ENCODE assay signal across 8 cellular contexts in the genomic region with DNA sequence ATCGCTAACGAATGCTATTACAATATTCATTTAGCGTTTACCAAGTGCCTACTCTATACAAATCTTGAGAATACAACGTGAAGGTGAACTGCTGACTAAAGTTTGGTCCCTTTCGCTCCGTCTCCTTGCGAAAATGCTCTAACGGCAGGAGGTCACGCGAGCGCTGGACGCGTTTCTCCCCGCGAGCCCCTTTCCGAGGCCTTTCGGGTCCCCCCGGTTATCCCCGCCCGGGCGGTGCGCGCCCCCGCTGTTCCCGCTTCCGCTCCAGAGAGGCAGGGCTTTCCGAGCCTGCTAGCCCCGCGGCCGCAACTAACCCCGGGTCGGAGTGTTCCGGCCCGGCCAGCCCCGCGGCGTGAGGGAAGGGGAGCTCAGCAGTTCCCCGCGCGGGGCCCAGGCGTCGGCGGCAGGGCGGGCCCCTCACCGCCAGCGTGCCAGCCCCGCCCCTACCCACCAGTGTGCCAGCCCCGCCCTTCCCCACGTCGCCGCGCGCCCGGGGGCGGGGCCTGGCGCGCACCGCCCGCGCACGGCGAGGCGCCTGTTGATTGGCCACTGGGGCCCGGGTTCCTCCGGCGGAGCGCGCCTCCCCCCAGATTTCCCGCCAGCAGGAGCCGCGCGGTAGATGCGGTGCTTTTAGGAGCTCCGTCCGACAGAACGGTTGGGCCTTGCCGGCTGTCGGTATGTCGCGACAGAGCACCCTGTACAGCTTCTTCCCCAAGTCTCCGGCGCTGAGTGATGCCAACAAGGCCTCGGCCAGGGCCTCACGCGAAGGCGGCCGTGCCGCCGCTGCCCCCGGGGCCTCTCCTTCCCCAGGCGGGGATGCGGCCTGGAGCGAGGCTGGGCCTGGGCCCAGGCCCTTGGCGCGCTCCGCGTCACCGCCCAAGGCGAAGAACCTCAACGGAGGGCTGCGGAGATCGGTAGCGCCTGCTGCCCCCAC. TPM values are rescaled to one million over a fixed set of nuclear protein-coding genes. Genes with fewer than 3 reads are reported as not detected.
DNase-seq lines count a peak whose midpoint lies in the region; ATAC-seq and TF ChIP-seq lines count a peak whose summit lies in the region.

A gene with protein sequence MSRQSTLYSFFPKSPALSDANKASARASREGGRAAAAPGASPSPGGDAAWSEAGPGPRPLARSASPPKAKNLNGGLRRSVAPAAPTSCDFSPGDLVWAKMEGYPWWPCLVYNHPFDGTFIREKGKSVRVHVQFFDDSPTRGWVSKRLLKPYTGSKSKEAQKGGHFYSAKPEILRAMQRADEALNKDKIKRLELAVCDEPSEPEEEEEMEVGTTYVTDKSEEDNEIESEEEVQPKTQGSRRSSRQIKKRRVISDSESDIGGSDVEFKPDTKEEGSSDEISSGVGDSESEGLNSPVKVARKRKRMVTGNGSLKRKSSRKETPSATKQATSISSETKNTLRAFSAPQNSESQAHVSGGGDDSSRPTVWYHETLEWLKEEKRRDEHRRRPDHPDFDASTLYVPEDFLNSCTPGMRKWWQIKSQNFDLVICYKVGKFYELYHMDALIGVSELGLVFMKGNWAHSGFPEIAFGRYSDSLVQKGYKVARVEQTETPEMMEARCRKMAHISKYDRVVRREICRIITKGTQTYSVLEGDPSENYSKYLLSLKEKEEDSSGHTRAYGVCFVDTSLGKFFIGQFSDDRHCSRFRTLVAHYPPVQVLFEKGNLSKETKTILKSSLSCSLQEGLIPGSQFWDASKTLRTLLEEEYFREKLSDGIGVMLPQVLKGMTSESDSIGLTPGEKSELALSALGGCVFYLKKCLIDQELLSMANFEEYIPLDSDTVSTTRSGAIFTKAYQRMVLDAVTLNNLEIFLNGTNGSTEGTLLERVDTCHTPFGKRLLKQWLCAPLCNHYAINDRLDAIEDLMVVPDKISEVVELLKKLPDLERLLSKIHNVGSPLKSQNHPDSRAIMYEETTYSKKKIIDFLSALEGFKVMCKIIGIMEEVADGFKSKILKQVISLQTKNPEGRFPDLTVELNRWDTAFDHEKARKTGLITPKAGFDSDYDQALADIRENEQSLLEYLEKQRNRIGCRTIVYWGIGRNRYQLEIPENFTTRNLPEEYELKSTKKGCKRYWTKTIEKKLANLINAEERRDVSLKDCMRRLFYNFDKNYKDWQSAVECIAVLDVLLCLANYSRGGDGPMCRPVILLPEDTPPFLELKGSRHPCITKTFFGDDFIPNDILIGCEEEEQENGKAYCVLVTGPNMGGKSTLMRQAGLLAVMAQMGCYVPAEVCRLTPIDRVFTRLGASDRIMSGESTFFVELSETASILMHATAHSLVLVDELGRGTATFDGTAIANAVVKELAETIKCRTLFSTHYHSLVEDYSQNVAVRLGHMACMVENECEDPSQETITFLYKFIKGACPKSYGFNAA (N-terminal part only) (plus strand): TSS at position 589 of the 934 bp plus-strand sequence. CDS start 89 bp downstream, at position 678.

- H3K4me3 Mint-ChIP-seq in activated CD4-positive, alpha-beta T cell treated with anti-CD3 and anti-CD28 coated beads, Interleukin-2, amount 10 ng/mL, durations not matched to agents 7 days and 5 days, result peak within 1 kb of the TSS; percentile 87

- no peak for TF ChIP-seq CTCF in left lung (IDR thresholded peaks at IDR 0.05)

- H3K27ac ChIP-seq in BLaER1 treated with 17β-estradiol and CSF1 and Interleukin-3, amounts not matched to agents 10 nM and 100 nM, result peak within 1 kb of the TSS; percentile 76 to 98 (median 92)
- peak within 1 kb of the TSS; percentile 89 to 90 for H3K27ac ChIP-seq in left lung

- H4K20me1 ChIP-seq in BLaER1 treated with 17β-estradiol and CSF1 and Interleukin-3, amounts not matched to agents 10 nM and 100 nM, result peaks cover 40 to 94% (median 47%) of the 10 kb centered on the region in 11 experiments

- H3K9me3 Mint-ChIP-seq in activated CD4-positive, alpha-beta T cell treated with anti-CD3 and anti-CD28 coated beads, Interleukin-2, amount 10 ng/mL, durations not matched to agents 7 days and 5 days, result no peaks in the 10 kb centered on the region

- H3K4me1 ChIP-seq in BLaER1 treated with 17β-estradiol and CSF1 and Interleukin-3, amounts not matched to agents 10 nM and 100 nM, result peaks cover 51 to 73% (median 64%) of the 10 kb centered on the region in 10 experiments
- H3K4me1 ChIP-seq in left lung, result peaks cover 0 to 44% of the 10 kb centered on the region in 2 donors

- intact Hi-C loops in left lung (cut with DNase I), result no loop called here

- DNase-seq in NCI-H526 (lab: John Stamatoyannopoulos, UW) (peak; percentile 69 to 95), cortex of kidney (lab: John Stamatoyannopoulos, UW) (peak; percentile 23), left lung (peak; percentile 90 to 97)
- peak; percentile 88 for DNase-seq in activated CD4-positive, alpha-beta T cell treated with anti-CD3 and anti-CD28 coated beads, Interleukin-2, amount 10 ng/mL, durations not matched to agents 7 days and 5 days
- DNase-seq in stimulated activated CD4-positive, alpha-beta T cell treated with anti-CD3 and anti-CD28 coated beads, Interleukin-2, amount 100 ng/mL, for 48 hours, result peak; percentile 80 to 85

- ATAC-seq in GM19328 (IDR thresholded peaks at IDR 0.05; ENCODE audit: unreplicated experiment), result peak; percentile 83
- ATAC-seq in HG03469 (IDR thresholded peaks at IDR 0.05; ENCODE audit: unreplicated experiment), result peak; percentile 74
- peak; percentile 96 for ATAC-seq in left lung

- peaks cover 35% of the 10 kb centered on the region for H3K4me1 Mint-ChIP-seq in activated CD4-positive, alpha-beta T cell treated with anti-CD3 and anti-CD28 coated beads, Interleukin-2, amount 10 ng/mL, durations not matched to agents 7 days and 5 days

- H3K9me3 ChIP-seq in BLaER1 treated with 17β-estradiol and CSF1 and Interleukin-3, amounts not matched to agents 10 nM and 100 nM (replicated peaks in 1 of 11), result no peaks in the 10 kb centered on the region
- H3K9me3 ChIP-seq in left lung, result no peaks in the 10 kb centered on the region

- peak within 1 kb of the TSS; percentile 86 to 99 (median 95) for H3K4me2 ChIP-seq in BLaER1 treated with 17β-estradiol and CSF1 and Interleukin-3, amounts not matched to agents 10 nM and 100 nM

- peak within 1 kb of the TSS; percentile 92 for H3K27ac Mint-ChIP-seq in activated CD4-positive, alpha-beta T cell treated with anti-CD3 and anti-CD28 coated beads, Interleukin-2, amount 10 ng/mL, durations not matched to agents 7 days and 5 days

- CTCF ChIA-PET in activated CD4-positive, alpha-beta T cell treated with anti-CD3 and anti-CD28 coated beads, Interleukin-2, amount 10 ng/mL, durations not matched to agents 7 days and 5 days (lab: Charles Lee), result interaction anchor here (0.8 to 1.6 kb wide), 7 partner anchors 11 to 448 kb away, joined by 3 to 7 read pairs (median 3); no protein-coding TSS in a partner anchor

- H3K4me3 ChIP-seq in BLaER1 treated with 17β-estradiol and CSF1 and Interleukin-3, amounts not matched to agents 10 nM and 100 nM, result peak within 1 kb of the TSS; percentile 60 to 88 (median 73)
- H3K4me3 ChIP-seq in left lung, result peak within 1 kb of the TSS; percentile 80 to 92

- peaks cover 5 to 65% (median 49%) of the 10 kb centered on the region in 11 experiments; a peak in 20 of 22 replicates for H3K36me3 ChIP-seq in BLaER1 treated with 17β-estradiol and CSF1 and Interleukin-3, amounts not matched to agents 10 nM and 100 nM
- no peaks in the 10 kb centered on the region for H3K36me3 ChIP-seq in left lung

- peak within 1 kb of the TSS; percentile 85 to 96 (median 92) for H3K9ac ChIP-seq in BLaER1 treated with 17β-estradiol and CSF1 and Interleukin-3, amounts not matched to agents 10 nM and 100 nM

- no peaks in the 10 kb centered on the region for H3K27me3 ChIP-seq in BLaER1 treated with 17β-estradiol and CSF1 and Interleukin-3, amounts not matched to agents 10 nM and 100 nM
- no peaks in the 10 kb centered on the region for H3K27me3 ChIP-seq in left lung

- POLR2A ChIA-PET in activated CD4-positive, alpha-beta T cell treated with anti-CD3 and anti-CD28 coated beads, Interleukin-2, amount 10 ng/mL, durations not matched to agents 7 days and 5 days (lab: Charles Lee), result interaction anchor here (0.7 kb wide), 1 partner anchor 21 kb away, joined by 3 read pairs; no protein-coding TSS in a partner anchor

- H3K27me3 Mint-ChIP-seq in activated CD4-positive, alpha-beta T cell treated with anti-CD3 and anti-CD28 coated beads, Interleukin-2, amount 10 ng/mL, durations not matched to agents 7 days and 5 days, result no peaks in the 10 kb centered on the region

- peaks cover 18% of the 10 kb centered on the region for H3K36me3 Mint-ChIP-seq in activated CD4-positive, alpha-beta T cell treated with anti-CD3 and anti-CD28 coated beads, Interleukin-2, amount 10 ng/mL, durations not matched to agents 7 days and 5 days (ENCODE audit: low read depth)

RNA-seq across cellular contexts. Expression of the gene that starts here (rescaled TPM):
- 10 to 100 TPM; 87.7 to 92.9 TPM for total RNA-seq in activated CD4-positive, alpha-beta T cell treated with anti-CD3 and anti-CD28 coated beads, Interleukin-2, amount 10 ng/mL, durations not matched to agents 7 days and 5 days
- 10 to 100 TPM; 48.2 to 54.1 TPM for total RNA-seq in left lung

Comparison
In these comparisons a context has a peak if more than half of its experiments do, and no peak if none do; other contexts are left out.
1. Peak in every context shown above with its lines: DNase-seq, ATAC-seq, H3K4me3 ChIP-seq and H3K27ac ChIP-seq.
2. DNase-seq: peak in every context shown above with its lines; median percentile 94 in left lung; 88 in activated CD4-positive, alpha-beta T cell treated with anti-CD3 and anti-CD28 coated beads, Interleukin-2, amount 10 ng/mL, durations not matched to agents 7 days and 5 days; 82 in stimulated activated CD4-positive, alpha-beta T cell treated with anti-CD3 and anti-CD28 coated beads, Interleukin-2, amount 100 ng/mL, for 48 hours; 82 in NCI-H526; 23 in cortex of kidney.